In genomic region chr2:118310016-118310877, GRCh38 we compare ENCODE assay signal across 8 cellular contexts.
A peak's percentile ranks its signal among the peaks of the same experiment; 100 is the strongest.
DNase-seq lines count a peak whose midpoint lies in the region; ATAC-seq, FAIRE-seq and TF ChIP-seq lines count a peak whose summit lies in the region.

No MANE protein-coding gene starts in this region.

- H3K27me3 ChIP-seq in foreskin keratinocyte (peaks cover 18% of the 10 kb centered on the region), ovary (no peaks in the 10 kb centered on the region), testis (no peaks in the 10 kb centered on the region)

- peak; percentile 57 for ATAC-seq in GM21515 (IDR thresholded peaks at IDR 0.05; ENCODE audit: unreplicated experiment)
- ATAC-seq in foreskin keratinocyte = peak; percentile 54

- 1% methylated on average over 57 of the region's 57 CpGs for WGBS in ovary, 3 donors
- WGBS in testis, 2 donors = 1% methylated on average over 55 to 57 of the region's 57 CpGs

- H3K4me3 ChIP-seq in ovary = peak overlapping the region; percentile 38
- H3K4me3 ChIP-seq in testis = peak overlapping the region; percentile 66 to 70

- TF ChIP-seq POLR2A in ovary (IDR thresholded peaks at IDR 0.05) = no peak
- no peak for TF ChIP-seq POLR2A in testis (IDR thresholded peaks at IDR 0.05)

- H3K9me3 ChIP-seq in ovary = no peaks in the 10 kb centered on the region
- H3K9me3 ChIP-seq in testis = no peaks in the 10 kb centered on the region

- DNase-seq in D721Med (ENCODE audit: insufficient read length, low spot score) (peak; percentile 45), NCI-H510A treated with DMSO at 0.1 percent for 48 hours (lab: John Stamatoyannopoulos, UW) (peak; percentile 85), foreskin keratinocyte (peak in 1 of 2 donors; percentile 20), ovary (peak in 4 of 5 donors; percentile 8 to 36 (median 17)), testis (peak; percentile 61), GF-D8 (lab: John Stamatoyannopoulos, UW) (no peak)
- peak; percentile 16 to 22 for DNase-seq in activated T-helper 1 cell treated with anti-CD3 and anti-CD28 coated beads, Interleukin-2, amount 50 U/mL, for 16 hours (ENCODE audit: low read depth in 1 of 2, low spot score in 1 of 2)

- intact Hi-C loops in ovary (cut with DNase I) (no loop called here), testis (cut with DNase I; ENCODE audit: low total_unique reads) (no loop called here)

- TF ChIP-seq CTCF in D721Med (IDR thresholded peaks at IDR 0.05; ENCODE audit: insufficient read depth, missing control alignments) (no peak), foreskin keratinocyte (conservative IDR thresholded peaks at IDR 0.05) (no peak), ovary (IDR thresholded peaks at IDR 0.05) (no peak), testis (IDR thresholded peaks at IDR 0.05) (no peak)

- TF ChIP-seq EP300 in ovary (IDR thresholded peaks at IDR 0.05) = no peak

- H3K27ac ChIP-seq in foreskin keratinocyte = peak overlapping the region; percentile 79
- no peak overlapping the region for H3K27ac ChIP-seq in ovary
- peak overlapping the region; percentile 78 to 85 for H3K27ac ChIP-seq in testis

- H3K36me3 ChIP-seq in ovary (no peaks in the 10 kb centered on the region), testis (ENCODE audit: low read depth, missing control alignments) (no peaks in the 10 kb centered on the region)

- FAIRE-seq in D721Med (lab: Jason Lieb, UNC) = no peak

- H3K4me1 ChIP-seq in foreskin keratinocyte (peaks cover 4% of the 10 kb centered on the region), ovary (ENCODE audit: insufficient read depth) (peaks cover 3% of the 10 kb centered on the region), testis (peaks cover 3% of the 10 kb centered on the region)

Comparison
In these comparisons a context has a peak if more than half of its experiments do, and no peak if none do; other contexts are left out.
1. H3K27ac ChIP-seq: peak in foreskin keratinocyte (single experiment) and testis (2 of 2); none in ovary (0 of 2).